In the genomic region with DNA sequence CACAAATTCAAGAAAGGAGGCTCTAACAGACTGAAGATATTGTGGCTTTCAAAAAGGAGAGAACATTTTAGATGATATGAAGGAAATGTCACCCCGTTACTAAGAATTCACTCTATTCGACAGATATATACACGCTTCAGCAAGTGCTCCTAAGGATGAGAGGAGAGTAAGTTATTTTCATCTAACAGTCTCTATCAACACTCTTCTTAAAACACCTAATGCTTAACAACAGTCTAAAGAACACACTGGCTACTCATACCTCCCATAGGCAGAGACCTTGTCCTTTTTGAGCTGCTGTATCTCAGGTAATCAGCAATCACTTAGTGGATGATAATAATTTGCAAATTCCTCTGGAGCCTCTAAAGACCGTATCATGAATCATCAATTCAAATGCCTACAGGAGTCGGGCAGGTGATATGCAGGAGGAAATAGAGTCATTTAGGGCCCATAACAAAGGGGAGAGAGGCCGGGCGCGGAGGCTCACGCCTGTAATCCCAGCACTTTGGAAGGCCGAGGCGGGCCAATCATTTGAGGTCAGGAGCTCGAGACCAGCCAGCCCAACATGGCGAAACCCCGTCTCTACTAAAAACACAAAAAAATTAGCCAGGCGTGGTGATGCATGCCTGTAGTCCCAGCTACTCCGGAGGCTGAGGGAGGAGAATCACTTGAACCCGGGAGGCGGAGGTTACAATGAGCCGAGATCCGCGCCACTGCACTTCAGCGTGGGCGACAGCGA, we compare ENCODE assay signal across 2 cellular contexts.
TF ChIP-seq lines count a peak whose summit lies in the region.

No MANE protein-coding gene starts in this region.

TF ChIP-seq in A549, 52 proteins besides CTCF, POLR2A, EP300 and RAD21:
- no peak for TF ChIP-seq RNF2 (IDR thresholded peaks at IDR 0.05; ENCODE audit: borderline replicate concordance, low read depth)
- no peak for TF ChIP-seq GATA3 (IDR thresholded peaks at IDR 0.05; ENCODE audit: borderline replicate concordance)
- TF ChIP-seq RCOR1 (IDR thresholded peaks at IDR 0.05; ENCODE audit: low read depth, low read length): no peak
- no peak for TF ChIP-seq MAFK (IDR thresholded peaks at IDR 0.05; ENCODE audit: partially characterized antibody)
- no peak for TF ChIP-seq HOXB13 (CRISPR knock-in tag; IDR thresholded peaks at IDR 0.05; ENCODE audit: low read depth)
- TF ChIP-seq EHF (CRISPR knock-in tag; IDR thresholded peaks at IDR 0.05): no peak
- TF ChIP-seq JUNB (IDR thresholded peaks at IDR 0.05): no peak
- TF ChIP-seq ZSCAN20 (CRISPR knock-in tag; IDR thresholded peaks at IDR 0.05): no peak
- TF ChIP-seq BCL3 (IDR thresholded peaks at IDR 0.05): no peak
- TF ChIP-seq HOXB5 (CRISPR knock-in tag; IDR thresholded peaks at IDR 0.05): no peak
- TF ChIP-seq CBX8 (IDR thresholded peaks at IDR 0.05): no peak
- no peak for TF ChIP-seq CHD2 (IDR thresholded peaks at IDR 0.05; ENCODE audit: low read length, partially characterized antibody)
- TF ChIP-seq, protein P1, sequence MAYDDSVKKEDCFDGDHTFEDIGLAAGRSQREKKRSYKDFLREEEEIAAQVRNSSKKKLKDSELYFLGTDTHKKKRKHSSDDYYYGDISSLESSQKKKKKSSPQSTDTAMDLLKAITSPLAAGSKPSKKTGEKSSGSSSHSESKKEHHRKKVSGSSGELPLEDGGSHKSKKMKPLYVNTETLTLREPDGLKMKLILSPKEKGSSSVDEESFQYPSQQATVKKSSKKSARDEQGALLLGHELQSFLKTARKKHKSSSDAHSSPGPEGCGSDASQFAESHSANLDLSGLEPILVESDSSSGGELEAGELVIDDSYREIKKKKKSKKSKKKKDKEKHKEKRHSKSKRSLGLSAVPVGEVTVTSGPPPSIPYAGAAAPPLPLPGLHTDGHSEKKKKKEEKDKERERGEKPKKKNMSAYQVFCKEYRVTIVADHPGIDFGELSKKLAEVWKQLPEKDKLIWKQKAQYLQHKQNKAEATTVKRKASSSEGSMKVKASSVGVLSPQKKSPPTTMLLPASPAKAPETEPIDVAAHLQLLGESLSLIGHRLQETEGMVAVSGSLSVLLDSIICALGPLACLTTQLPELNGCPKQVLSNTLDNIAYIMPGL (CRISPR knock-in tag; IDR thresholded peaks at IDR 0.05; ENCODE audit: borderline replicate concordance): no peak
- TF ChIP-seq PBX3 (IDR thresholded peaks at IDR 0.05): no peak
- TF ChIP-seq NR3C1 (IDR thresholded peaks at IDR 0.05): no peak
- TF ChIP-seq ELK1 (IDR thresholded peaks at IDR 0.05; ENCODE audit: low read depth, low read length): no peak
TF ChIP-seq in A549: peak in this region for 0.

TF ChIP-seq in H1, 55 proteins besides CTCF, POLR2A, EP300 and RAD21:
- TF ChIP-seq SIX5 (IDR thresholded peaks at IDR 0.05; ENCODE audit: low read depth, low read length) (no peak), MAFK (IDR thresholded peaks at IDR 0.05; ENCODE audit: low read depth, low read length) (no peak), JUND (IDR thresholded peaks at IDR 0.05; ENCODE audit: low read length) (no peak), NRF1 (IDR thresholded peaks at IDR 0.05; ENCODE audit: low read depth, low read length) (no peak), BRCA1 (IDR thresholded peaks at IDR 0.05; ENCODE audit: low read depth, low read length) (no peak), RBBP5 (IDR thresholded peaks at IDR 0.05; ENCODE audit: borderline replicate concordance, low read depth, low read length) (no peak), YY1 (IDR thresholded peaks at IDR 0.05; ENCODE audit: low read depth, low read length) (no peak), CHD1 (IDR thresholded peaks at IDR 0.05; ENCODE audit: low read depth, low read length) (no peak), ZNF274 (IDR thresholded peaks at IDR 0.05; ENCODE audit: borderline replicate concordance, extremely low read depth, low read length) (no peak), SUZ12 (IDR thresholded peaks at IDR 0.05; ENCODE audit: low read length) (no peak), CBX5 (IDR thresholded peaks at IDR 0.05; ENCODE audit: low read depth, low read length) (no peak), JUN (IDR thresholded peaks at IDR 0.05; ENCODE audit: low read depth, low read length) (no peak), HDAC6 (IDR thresholded peaks at IDR 0.05; ENCODE audit: low read depth, low read length) (no peak), EGR1 (IDR thresholded peaks at IDR 0.05; ENCODE audit: borderline replicate concordance, low read depth, low read length) (no peak)
